3 cellular contexts compared by ENCODE assay signal in genomic region chr3:10341901-10342398, GRCh38.
A peak's percentile ranks its signal among the peaks of the same experiment; 100 is the strongest.
TF ChIP-seq lines count a peak whose summit lies in the region.

No MANE protein-coding gene starts in this region.

TF ChIP-seq in SK-N-SH, 30 proteins besides CTCF, POLR2A, EP300 and RAD21:
- TF ChIP-seq RFX5 (IDR thresholded peaks at IDR 0.05; ENCODE audit: low read length): no peak
- TF ChIP-seq YY1 (IDR thresholded peaks at IDR 0.05; ENCODE audit: low read depth): no peak
- TF ChIP-seq NRF1 (IDR thresholded peaks at IDR 0.05; ENCODE audit: low read depth, low read length): no peak
- no peak for TF ChIP-seq FOXM1 (IDR thresholded peaks at IDR 0.05; ENCODE audit: low read depth)
- no peak for TF ChIP-seq FOSL2 (IDR thresholded peaks at IDR 0.05; ENCODE audit: borderline replicate concordance, low read depth)
- no peak for TF ChIP-seq MXI1 (IDR thresholded peaks at IDR 0.05; ENCODE audit: low read depth, low read length)
- TF ChIP-seq GATA2 (CRISPR knock-in tag; IDR thresholded peaks at IDR 0.05): no peak
- no peak for TF ChIP-seq TAF1 (IDR thresholded peaks at IDR 0.05; ENCODE audit: borderline replicate concordance, low read depth, low read length)
- no peak for TF ChIP-seq TEAD4 (IDR thresholded peaks at IDR 0.05; ENCODE audit: borderline replicate concordance, insufficient read depth)
- TF ChIP-seq JUND (IDR thresholded peaks at IDR 0.05): no peak
- TF ChIP-seq POLR2AphosphoS5 (IDR thresholded peaks at IDR 0.05; ENCODE audit: low read depth, low read length): no peak
- TF ChIP-seq PBX3 (IDR thresholded peaks at IDR 0.05): no peak
- TF ChIP-seq SIN3A (IDR thresholded peaks at IDR 0.05; ENCODE audit: borderline replicate concordance, low read depth, low read length): no peak
- TF ChIP-seq GABPA (IDR thresholded peaks at IDR 0.05; ENCODE audit: low read depth): no peak
- no peak for TF ChIP-seq CHD2 (IDR thresholded peaks at IDR 0.05; ENCODE audit: low read length, partially characterized antibody)
- TF ChIP-seq FOXJ3 (CRISPR knock-in tag; IDR thresholded peaks at IDR 0.05): no peak
- no peak for TF ChIP-seq NFIC (IDR thresholded peaks at IDR 0.05; ENCODE audit: borderline replicate concordance)
- TF ChIP-seq, protein P1, sequence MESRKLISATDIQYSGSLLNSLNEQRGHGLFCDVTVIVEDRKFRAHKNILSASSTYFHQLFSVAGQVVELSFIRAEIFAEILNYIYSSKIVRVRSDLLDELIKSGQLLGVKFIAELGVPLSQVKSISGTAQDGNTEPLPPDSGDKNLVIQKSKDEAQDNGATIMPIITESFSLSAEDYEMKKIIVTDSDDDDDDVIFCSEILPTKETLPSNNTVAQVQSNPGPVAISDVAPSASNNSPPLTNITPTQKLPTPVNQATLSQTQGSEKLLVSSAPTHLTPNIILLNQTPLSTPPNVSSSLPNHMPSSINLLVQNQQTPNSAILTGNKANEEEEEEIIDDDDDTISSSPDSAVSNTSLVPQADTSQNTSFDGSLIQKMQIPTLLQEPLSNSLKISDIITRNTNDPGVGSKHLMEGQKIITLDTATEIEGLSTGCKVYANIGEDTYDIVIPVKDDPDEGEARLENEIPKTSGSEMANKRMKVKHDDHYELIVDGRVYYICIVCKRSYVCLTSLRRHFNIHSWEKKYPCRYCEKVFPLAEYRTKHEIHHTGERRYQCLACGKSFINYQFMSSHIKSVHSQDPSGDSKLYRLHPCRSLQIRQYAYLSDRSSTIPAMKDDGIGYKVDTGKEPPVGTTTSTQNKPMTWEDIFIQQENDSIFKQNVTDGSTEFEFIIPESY (IDR thresholded peaks at IDR 0.05; ENCODE audit: borderline replicate concordance, low read depth): no peak
- no peak for TF ChIP-seq IRF3 (IDR thresholded peaks at IDR 0.05; ENCODE audit: low read depth, low read length)
- TF ChIP-seq RXRA (IDR thresholded peaks at IDR 0.05; ENCODE audit: borderline replicate concordance, low read depth): no peak

TF ChIP-seq in SK-N-SH treated with all-trans-retinoic acid at 6 μM for 48 hours, 23 proteins besides CTCF, POLR2A, EP300 and RAD21:
- TF ChIP-seq ZNF8 (CRISPR knock-in tag; IDR thresholded peaks at IDR 0.05): no peak
- TF ChIP-seq ISL1 (CRISPR knock-in tag; IDR thresholded peaks at IDR 0.05): no peak
- no peak for TF ChIP-seq ZFP30 (CRISPR knock-in tag; IDR thresholded peaks at IDR 0.05)
- no peak for TF ChIP-seq TSHZ2 (CRISPR knock-in tag; IDR thresholded peaks at IDR 0.05)
- no peak for TF ChIP-seq OSR1 (CRISPR knock-in tag; IDR thresholded peaks at IDR 0.05)

TF ChIP-seq in HepG2, 621 proteins besides CTCF, POLR2A, EP300 and RAD21:
- TF ChIP-seq PHF5A (CRISPR knock-in tag; IDR thresholded peaks at IDR 0.05; ENCODE audit: low read depth, unreplicated experiment) (no peak), ZNF768 (CRISPR knock-in tag; IDR thresholded peaks at IDR 0.05) (peak; percentile 93), CEBPG (CRISPR knock-in tag; IDR thresholded peaks at IDR 0.05) (no peak), ZMYM3 (CRISPR knock-in tag; IDR thresholded peaks at IDR 0.05) (peak; percentile 46; the same call in 1 of the 2 replicates)
